In genomic region chr6:138007014-138007472, GRCh38 we compare ENCODE assay signal across 8 cellular contexts.
A peak's percentile ranks its signal among the peaks of the same experiment; 100 is the strongest.
DNase-seq lines count a peak whose midpoint lies in the region; ATAC-seq and TF ChIP-seq lines count a peak whose summit lies in the region.

No MANE protein-coding gene starts in this region.

- no peaks in the 10 kb centered on the region for H3K79me2 ChIP-seq in neural progenitor cell (ENCODE audit: low read depth)

- H4K20me1 ChIP-seq in neural progenitor cell (ENCODE audit: low read depth) = no peaks in the 10 kb centered on the region

- no peaks in the 10 kb centered on the region for H3K4me1 Mint-ChIP-seq in neural progenitor cell
- H3K4me1 Mint-ChIP-seq in stimulated activated naive B cell treated with anti-CD40 and anti-IgM and Interleukin-4, amounts not matched to agents 10 μg/mL and 1 μg/mL and 100 μg/mL, for 72 hours = peaks cover 0 to under 1% of the 10 kb centered on the region in 2 donors

- no peaks in the 10 kb centered on the region for H3K36me3 ChIP-seq in BJ (ENCODE audit: control insufficient read depth, insufficient read depth, low read length)
- no peaks in the 10 kb centered on the region for H3K36me3 ChIP-seq in Peyer's patch
- H3K36me3 ChIP-seq in neural progenitor cell = no peaks in the 10 kb centered on the region

- H3K9ac ChIP-seq in neural progenitor cell = no peak overlapping the region

- no peaks in the 10 kb centered on the region for H3F3A ChIP-seq in neural progenitor cell (ENCODE audit: low read depth)

- POLR2A ChIA-PET in BJ (lab: Charles Lee) = no interaction called here

- H3K4me3 ChIP-seq in BJ (ENCODE audit: low read depth, low read length) (no peak overlapping the region), Peyer's patch (no peak overlapping the region), neural progenitor cell (no peak overlapping the region)

- H3K27ac Mint-ChIP-seq in neural progenitor cell = no peak overlapping the region
- H3K27ac Mint-ChIP-seq in stimulated activated naive B cell treated with anti-CD40 and anti-IgM and Interleukin-4, amounts not matched to agents 10 μg/mL and 1 μg/mL and 100 μg/mL, for 72 hours = no peak overlapping the region

- no peaks in the 10 kb centered on the region for H3K9me3 Mint-ChIP-seq in neural progenitor cell
- H3K9me3 Mint-ChIP-seq in stimulated activated naive B cell treated with anti-CD40 and anti-IgM and Interleukin-4, amounts not matched to agents 10 μg/mL and 1 μg/mL and 100 μg/mL, for 72 hours = no peaks in the 10 kb centered on the region

- H2AFZ ChIP-seq in neural progenitor cell (replicated peaks) = peak overlapping the region; percentile 26

- H3K4me1 ChIP-seq in Peyer's patch (no peaks in the 10 kb centered on the region), neural progenitor cell (peaks cover 9% of the 10 kb centered on the region)

- no peak overlapping the region for H3K4me2 ChIP-seq in neural progenitor cell

- no peaks in the 10 kb centered on the region for H3K36me3 Mint-ChIP-seq in neural progenitor cell
- no peaks in the 10 kb centered on the region for H3K36me3 Mint-ChIP-seq in stimulated activated naive B cell treated with anti-CD40 and anti-IgM and Interleukin-4, amounts not matched to agents 10 μg/mL and 1 μg/mL and 100 μg/mL, for 72 hours

- peak; percentile 74 for TF ChIP-seq CTCF in BJ (IDR thresholded peaks at IDR 0.05; ENCODE audit: insufficient read depth, low read depth, low read length)
- peak in 5 of 6 experiments; percentile 6 to 52 (median 49) for TF ChIP-seq CTCF in Peyer's patch (IDR thresholded peaks at IDR 0.05)
- peak; percentile 78 for TF ChIP-seq CTCF in neural progenitor cell (IDR thresholded peaks at IDR 0.05)

- H3K9me3 ChIP-seq in Peyer's patch = no peaks in the 10 kb centered on the region
- H3K9me3 ChIP-seq in neural progenitor cell (ENCODE audit: low read depth) = no peaks in the 10 kb centered on the region

- no peak for TF ChIP-seq POLR2A in Peyer's patch (IDR thresholded peaks at IDR 0.05)

- CTCF ChIA-PET in BJ (lab: Yijun Ruan, JAX) = interaction anchor here (0.8 to 4.2 kb wide), 28 partner anchors 9 to 502 kb away, joined by 3 to 32 read pairs (median 5); partner anchors contain the start of gene PERP

- H3K4me3 Mint-ChIP-seq in neural progenitor cell = no peak overlapping the region
- H3K4me3 Mint-ChIP-seq in stimulated activated naive B cell treated with anti-CD40 and anti-IgM and Interleukin-4, amounts not matched to agents 10 μg/mL and 1 μg/mL and 100 μg/mL, for 72 hours = no peak overlapping the region

- DNase-seq in BJ (ENCODE audit: low read depth) (no peak), H4 (ENCODE audit: low spot score) (peak; percentile 56), Peyer's patch (peak in 1 of 3 donors; percentile 56), dermis blood vessel endothelial cell (peak; percentile 44), neural progenitor cell (ENCODE audit: low spot score) (peak; percentile 67), GOT3 (lab: John Stamatoyannopoulos, UW) (no peak)
- DNase-seq in stimulated activated naive B cell treated with anti-CD40 and anti-IgM and Interleukin-4, amounts not matched to agents 10 μg/mL and 1 μg/mL and 100 μg/mL, for 72 hours = no peak

- H3K27me3 ChIP-seq in BJ (ENCODE audit: control insufficient read depth, insufficient read depth, low read length) (0 out of 2 replicates have a peak, but pooled peaks cover 2% of the 10 kb centered on the region), Peyer's patch (no peaks in the 10 kb centered on the region), neural progenitor cell (no peaks in the 10 kb centered on the region)

- no peak for ATAC-seq in stimulated activated naive B cell treated with anti-CD40 and anti-IgM and Interleukin-4, amounts not matched to agents 10 μg/mL and 1 μg/mL and 100 μg/mL, for 72 hours (replicated peaks)
- no peak for ATAC-seq in GM21529 (IDR thresholded peaks at IDR 0.05; ENCODE audit: unreplicated experiment)

- H3K27me3 Mint-ChIP-seq in neural progenitor cell (ENCODE audit: insufficient read depth, low read depth) = peaks cover 6% of the 10 kb centered on the region
- peaks cover 0 to 9% of the 10 kb centered on the region in 2 donors for H3K27me3 Mint-ChIP-seq in stimulated activated naive B cell treated with anti-CD40 and anti-IgM and Interleukin-4, amounts not matched to agents 10 μg/mL and 1 μg/mL and 100 μg/mL, for 72 hours

- H3K27ac ChIP-seq in Peyer's patch (no peak overlapping the region), neural progenitor cell (no peak overlapping the region)

Comparison
In these comparisons a context has a peak if more than half of its experiments do, and no peak if none do; other contexts are left out.
1. DNase-seq: peak in H4 (single experiment), dermis blood vessel endothelial cell (single experiment) and neural progenitor cell (single experiment); none in BJ (single experiment), stimulated activated naive B cell treated with anti-CD40 and anti-IgM and Interleukin-4, amounts not matched to agents 10 μg/mL and 1 μg/mL and 100 μg/mL, for 72 hours (single experiment) and GOT3 (single experiment).
2. Peak in every context shown above with its lines, with median percentiles within 50 percentile points of each other: CTCF ChIP-seq.